In genomic region chr12:62581288-62582064, GRCh38 we compare ENCODE assay signal across 8 cellular contexts.
DNase-seq lines count a peak whose midpoint lies in the region; ATAC-seq, FAIRE-seq and TF ChIP-seq lines count a peak whose summit lies in the region.

No MANE protein-coding gene starts in this region.

- FAIRE-seq in GM12878 (lab: Jason Lieb, UNC), result peak; percentile 72

- DNase-seq in GM03348 (ENCODE audit: low spot score) (peak; percentile 72), NCI-H446 treated with DMSO at 0.1 percent for 48 hours (lab: John Stamatoyannopoulos, UW) (peak; percentile 47), GM12878 (ENCODE audit: low read depth, low spot score) (no peak), iPS-NIHi11 (ENCODE audit: low spot score) (peak; percentile 49), testis (no peak), cortex of kidney (lab: John Stamatoyannopoulos, UW) (no peak)

- in situ Hi-C loops in GM12878 (cut with MboI), result loop anchor here (5.0 kb wide), 1 partner anchor 211 kb away; no protein-coding TSS in a partner anchor

- no peak for TF ChIP-seq EP300 in GM12878 (IDR thresholded peaks at IDR 0.05; ENCODE audit: borderline replicate concordance in 1 of 2, control insufficient read depth in 1 of 2, low read depth in 2 of 2, low read length in 2 of 2)

- H3K27ac ChIP-seq in GM12878 (ENCODE audit: control insufficient read depth, insufficient read depth) (no peak overlapping the region), testis (no peak overlapping the region)

- H3K79me2 ChIP-seq in GM12878 (ENCODE audit: control insufficient read depth, insufficient read depth, low read length), result no peaks in the 10 kb centered on the region

- no peak for TF ChIP-seq POLR2A in GM12878 (IDR thresholded peaks at IDR 0.05; ENCODE audit: low read depth, low read length)
- TF ChIP-seq POLR2A in testis (IDR thresholded peaks at IDR 0.05), result no peak

- peak; percentile 62 for ATAC-seq in HG02642 (IDR thresholded peaks at IDR 0.05; ENCODE audit: poor library complexity, unreplicated experiment)
- ATAC-seq in GM12878, result peak; percentile 87
- ATAC-seq in HG03095 (IDR thresholded peaks at IDR 0.05; ENCODE audit: unreplicated experiment), result no peak

- no TSS peak for BruUV-seq in GM12878 (replicated peaks; lab: Mats Ljungman, UMichigan)

- H3K9ac ChIP-seq in GM12878 (ENCODE audit: control insufficient read depth, insufficient read depth, low read length), result no peak overlapping the region

- POLR2A ChIA-PET in GM12878 (lab: Charles Lee), result interaction anchor here (1.1 kb wide), 1 partner anchor 217 kb away, joined by 3 read pairs; no protein-coding TSS in a partner anchor

- H3K4me3 ChIP-seq in GM12878, result no peak overlapping the region
- H3K4me3 ChIP-seq in testis, result no peak overlapping the region

- CTCF ChIA-PET in GM12878 (lab: Yijun Ruan, JAX), result interaction anchor here (0.6 to 11.6 kb wide), 38 partner anchors 8 to 336 kb away, joined by 3 to 314 read pairs (median 4); no protein-coding TSS in a partner anchor

- TF ChIP-seq CTCF in GM12878 (IDR thresholded peaks at IDR 0.05 in 2 of 3, conservative IDR thresholded peaks at IDR 0.05 in 1 of 3; ENCODE audit: control insufficient read depth in 2 of 3, extremely low read depth in 1 of 3, insufficient read depth in 1 of 3, low read depth in 3 of 3, low read length in 3 of 3) (peak; percentile 49 to 66 (median 65); a peak in 4 of 6 replicates), testis (IDR thresholded peaks at IDR 0.05) (peak; percentile 50 to 60 (median 56))

- no peak overlapping the region for H3K4me2 ChIP-seq in GM12878 (ENCODE audit: control insufficient read depth, insufficient read depth)

- no peaks in the 10 kb centered on the region for H3K9me3 ChIP-seq in GM12878 (replicated peaks; ENCODE audit: control insufficient read depth, insufficient read depth, low read length)
- no peaks in the 10 kb centered on the region for H3K9me3 ChIP-seq in testis

- RAD21 ChIA-PET in GM12878 (lab: Charles Lee; ENCODE audit: unreplicated experiment), result interaction anchor here (0.5 to 4.0 kb wide), 20 partner anchors 9 to 231 kb away, joined by 3 to 118 read pairs (median 4); partner anchors contain the start of gene MON2

- H3K27me3 ChIP-seq in GM12878 (replicated peaks in 1 of 2; ENCODE audit: control insufficient read depth in 2 of 2, insufficient read depth in 2 of 2, low read length in 1 of 2) (no peaks in the 10 kb centered on the region), testis (no peaks in the 10 kb centered on the region)

- SMC1A ChIA-PET in GM12878 (lab: Charles Lee; ENCODE audit: uncharacterized antibody, unreplicated experiment), result interaction anchor here (0.6 to 12.0 kb wide), 17 partner anchors 8 to 283 kb away, joined by 3 to 256 read pairs (median 3); no protein-coding TSS in a partner anchor

- intact Hi-C loops in GM12878 (cut with micrococcal nuclease; ENCODE audit: unreplicated experiment) (loop anchor here (1.0 to 5.0 kb wide), 3 partner anchors 144 to 218 kb away; no protein-coding TSS in a partner anchor), testis (cut with DNase I; ENCODE audit: low total_unique reads) (no loop called here)

- no peaks in the 10 kb centered on the region for H3K4me1 ChIP-seq in GM12878 (ENCODE audit: control insufficient read depth, insufficient read depth, low read length)
- no peaks in the 10 kb centered on the region for H3K4me1 ChIP-seq in testis

- H4K20me1 ChIP-seq in GM12878 (ENCODE audit: control insufficient read depth, insufficient read depth), result no peaks in the 10 kb centered on the region

- peak; percentile 81 for TF ChIP-seq RAD21 in GM12878 (IDR thresholded peaks at IDR 0.05; ENCODE audit: insufficient read depth, low read depth, low read length)

- 89% methylated on average over 12 of the region's 12 CpGs for WGBS in GM12878 (ENCODE audit: insufficient coverage, insufficient replicate concordance, low lambda C conversion rate, missing lambda C conversion rate)
- 80% methylated on average over 12 of the region's 12 CpGs for WGBS in testis, 2 donors

- no peak overlapping the region for H2AFZ ChIP-seq in GM12878 (ENCODE audit: control insufficient read depth, low read depth, low read length)

- H3K36me3 ChIP-seq in GM12878 (ENCODE audit: control insufficient read depth in 2 of 2, insufficient read depth in 2 of 2, low read length in 1 of 2) (peaks cover 0 to 2% of the 10 kb centered on the region in 2 experiments; a peak in 1 of 4 replicates), testis (ENCODE audit: low read depth, missing control alignments) (no peaks in the 10 kb centered on the region)

TF ChIP-seq in GM12878, 131 proteins besides CTCF, POLR2A, EP300 and RAD21:
- TF ChIP-seq ATF2 (IDR thresholded peaks at IDR 0.05; ENCODE audit: low read length) (0 out of 2 replicates have a peak, but pooled peaks have one; percentile 17), RAD51 (IDR thresholded peaks at IDR 0.05) (no peak), EED (IDR thresholded peaks at IDR 0.05; ENCODE audit: low read depth) (no peak), BCL11A (IDR thresholded peaks at IDR 0.05; ENCODE audit: low read depth, low read length) (no peak), SP1 (IDR thresholded peaks at IDR 0.05; ENCODE audit: low read depth, low read length) (no peak), BHLHE40 (IDR thresholded peaks at IDR 0.05; ENCODE audit: borderline replicate concordance in 1 of 2, low read depth in 2 of 2, low read length in 1 of 2) (no peak), HSF1 (IDR thresholded peaks at IDR 0.05; ENCODE audit: low read depth, low read length) (no peak), SMC3 (IDR thresholded peaks at IDR 0.05; ENCODE audit: borderline replicate concordance, low read length) (peak; percentile 80), CEBPB (IDR thresholded peaks at IDR 0.05; ENCODE audit: borderline replicate concordance in 1 of 2, low read depth in 2 of 2, low read length in 2 of 2) (no peak), GATAD2B (conservative IDR thresholded peaks at IDR 0.05; ENCODE audit: low read depth) (no peak)
- TF ChIP-seq, protein P1, sequence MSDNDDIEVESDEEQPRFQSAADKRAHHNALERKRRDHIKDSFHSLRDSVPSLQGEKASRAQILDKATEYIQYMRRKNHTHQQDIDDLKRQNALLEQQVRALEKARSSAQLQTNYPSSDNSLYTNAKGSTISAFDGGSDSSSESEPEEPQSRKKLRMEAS (IDR thresholded peaks at IDR 0.05; ENCODE audit: low read depth, low read length), result no peak
- TF ChIP-seq, protein P2, sequence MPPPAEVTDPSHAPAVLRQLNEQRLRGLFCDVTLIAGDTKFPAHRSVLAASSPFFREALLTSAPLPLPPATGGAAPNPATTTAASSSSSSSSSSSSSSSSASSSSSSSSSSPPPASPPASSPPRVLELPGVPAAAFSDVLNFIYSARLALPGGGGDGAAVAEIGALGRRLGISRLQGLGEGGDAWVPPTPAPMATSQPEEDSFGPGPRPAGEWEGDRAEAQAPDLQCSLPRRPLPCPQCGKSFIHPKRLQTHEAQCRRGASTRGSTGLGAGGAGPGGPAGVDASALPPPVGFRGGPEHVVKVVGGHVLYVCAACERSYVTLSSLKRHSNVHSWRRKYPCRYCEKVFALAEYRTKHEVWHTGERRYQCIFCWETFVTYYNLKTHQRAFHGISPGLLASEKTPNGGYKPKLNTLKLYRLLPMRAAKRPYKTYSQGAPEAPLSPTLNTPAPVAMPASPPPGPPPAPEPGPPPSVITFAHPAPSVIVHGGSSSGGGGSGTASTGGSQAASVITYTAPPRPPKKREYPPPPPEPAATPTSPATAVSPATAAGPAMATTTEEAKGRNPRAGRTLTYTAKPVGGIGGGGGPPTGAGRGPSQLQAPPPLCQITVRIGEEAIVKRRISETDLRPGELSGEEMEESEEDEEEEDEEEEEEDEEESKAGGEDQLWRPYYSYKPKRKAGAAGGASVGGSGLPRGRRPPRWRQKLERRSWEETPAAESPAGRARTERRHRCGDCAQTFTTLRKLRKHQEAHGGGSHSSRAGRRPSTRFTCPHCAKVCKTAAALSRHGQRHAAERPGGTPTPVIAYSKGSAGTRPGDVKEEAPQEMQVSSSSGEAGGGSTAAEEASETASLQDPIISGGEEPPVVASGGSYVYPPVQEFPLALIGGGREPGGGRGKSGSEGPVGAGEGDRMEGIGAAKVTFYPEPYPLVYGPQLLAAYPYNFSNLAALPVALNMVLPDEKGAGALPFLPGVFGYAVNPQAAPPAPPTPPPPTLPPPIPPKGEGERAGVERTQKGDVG (CRISPR knock-in tag; IDR thresholded peaks at IDR 0.05), result no peak

Comparison
In these comparisons a context has a peak if more than half of its experiments do, and no peak if none do; other contexts are left out.
1. DNase-seq: peak in GM03348 (single experiment), NCI-H446 treated with DMSO at 0.1 percent for 48 hours (single experiment) and iPS-NIHi11 (single experiment); none in GM12878 (single experiment), testis (single experiment) and cortex of kidney (single experiment).